1 cellular context compared by ENCODE assay signal in the genomic region with DNA sequence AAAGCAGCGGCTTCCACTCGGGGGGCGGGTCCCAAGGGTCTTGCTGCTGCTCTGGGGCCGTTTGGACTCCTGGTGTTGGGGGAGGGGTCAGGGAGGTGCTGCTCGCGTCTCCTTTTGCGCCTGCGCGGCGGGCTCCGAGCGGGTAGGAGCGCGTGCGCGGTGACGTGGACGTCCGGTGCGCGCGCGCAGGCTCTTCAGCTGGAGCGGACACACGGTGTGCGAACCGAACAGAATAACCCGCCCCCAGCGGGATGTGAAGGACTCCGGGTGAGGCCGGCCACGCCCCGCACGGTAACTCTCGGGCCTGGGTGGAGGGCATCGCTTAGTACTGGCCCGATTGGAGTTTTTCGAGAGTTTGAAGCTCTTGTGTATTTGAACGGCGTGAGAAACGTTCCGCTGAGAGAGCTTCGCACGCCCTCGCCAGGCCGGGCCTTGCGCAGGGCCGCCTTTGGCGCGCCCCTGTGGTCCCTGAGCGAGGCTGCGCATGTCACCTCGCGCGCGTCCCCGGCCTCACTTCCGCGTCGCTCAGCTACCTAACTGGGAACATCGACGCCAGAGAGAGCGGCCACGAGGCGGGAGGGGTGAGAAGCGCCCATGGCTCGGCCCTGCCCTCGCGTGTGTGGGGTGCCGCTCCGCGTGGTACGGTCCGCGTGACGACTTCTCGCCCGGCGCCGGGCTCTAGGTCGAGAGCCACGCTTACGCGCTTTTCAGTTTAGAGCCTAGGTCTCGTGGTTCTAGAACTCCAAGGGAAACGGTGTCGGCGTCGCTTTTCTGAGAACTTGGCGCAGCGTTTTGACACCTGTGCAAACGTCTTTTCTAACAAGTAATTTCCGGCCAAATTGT.
TF ChIP-seq lines count a peak whose summit lies in the region.

MGA (plus strand) TSS at position 171 of the 843 bp plus-strand sequence.

TF ChIP-seq in WTC11, 78 proteins besides CTCF, POLR2A, EP300 and RAD21 (continued from another document and continues in another):
- TF ChIP-seq GTF2I (CRISPR knock-in tag; conservative IDR thresholded peaks at IDR 0.05) (no peak), CREM (CRISPR knock-in tag; IDR thresholded peaks at IDR 0.05) (peak; percentile 84), EMX1 (CRISPR knock-in tag; IDR thresholded peaks at IDR 0.05) (no peak), CDX4 (CRISPR knock-in tag; IDR thresholded peaks at IDR 0.05; ENCODE audit: borderline replicate concordance) (no peak), ZNF396 (CRISPR knock-in tag; IDR thresholded peaks at IDR 0.05; ENCODE audit: borderline replicate concordance) (no peak), ZNF121 (CRISPR knock-in tag; IDR thresholded peaks at IDR 0.05) (peak; percentile 17; the same call in 1 of the 2 replicates), ZMAT4 (CRISPR knock-in tag; IDR thresholded peaks at IDR 0.05) (no peak), TEAD1 (CRISPR knock-in tag; IDR thresholded peaks at IDR 0.05) (peak; percentile 85; the same call in 1 of the 2 replicates), ZNF138 (CRISPR knock-in tag; conservative IDR thresholded peaks at IDR 0.05) (peak; percentile 66; the same call in 1 of the 2 replicates), ZBTB43 (CRISPR knock-in tag; IDR thresholded peaks at IDR 0.05) (peak; percentile 97), IRF1 (CRISPR knock-in tag; IDR thresholded peaks at IDR 0.05) (peak; percentile 98), ZNF416 (CRISPR knock-in tag; IDR thresholded peaks at IDR 0.05) (no peak), E2F4 (CRISPR knock-in tag; IDR thresholded peaks at IDR 0.05; ENCODE audit: borderline replicate concordance, low read depth) (peak; percentile 82), ATF6 (CRISPR knock-in tag; IDR thresholded peaks at IDR 0.05) (no peak; the same call in 1 of the 2 replicates), NFATC4 (CRISPR knock-in tag; IDR thresholded peaks at IDR 0.05) (no peak), ESRRA (CRISPR knock-in tag; IDR thresholded peaks at IDR 0.05; ENCODE audit: borderline replicate concordance) (peak; percentile 76; the same call in 1 of the 2 replicates), HMGXB4 (CRISPR knock-in tag; IDR thresholded peaks at IDR 0.05) (peak; percentile 79), ELF4 (CRISPR knock-in tag; IDR thresholded peaks at IDR 0.05; ENCODE audit: low read depth) (peak; percentile 80; the same call in 1 of the 2 replicates), JAZF1 (CRISPR knock-in tag; IDR thresholded peaks at IDR 0.05) (no peak), NR3C1 (CRISPR knock-in tag; conservative IDR thresholded peaks at IDR 0.05; ENCODE audit: low read depth) (no peak), MLX (CRISPR knock-in tag; IDR thresholded peaks at IDR 0.05) (no peak), E2F1 (CRISPR knock-in tag; IDR thresholded peaks at IDR 0.05) (peak; percentile 94), JUN (CRISPR knock-in tag; IDR thresholded peaks at IDR 0.05) (peak; percentile 89), OVOL2 (CRISPR knock-in tag; IDR thresholded peaks at IDR 0.05; ENCODE audit: borderline replicate concordance) (no peak), SMAD3 (CRISPR knock-in tag; IDR thresholded peaks at IDR 0.05; ENCODE audit: borderline replicate concordance) (peak; percentile 64; the same call in 1 of the 2 replicates), HMGA2 (CRISPR knock-in tag; IDR thresholded peaks at IDR 0.05) (no peak), MYBL2 (CRISPR knock-in tag; IDR thresholded peaks at IDR 0.05) (no peak), MXD4 (CRISPR knock-in tag; IDR thresholded peaks at IDR 0.05; ENCODE audit: borderline replicate concordance) (no peak), TP53 (CRISPR knock-in tag; IDR thresholded peaks at IDR 0.05) (no peak; the same call in 1 of the 2 replicates), ZBTB21 (CRISPR knock-in tag; IDR thresholded peaks at IDR 0.05; ENCODE audit: borderline replicate concordance) (peak; percentile 82; the same call in 1 of the 2 replicates), FOXK1 (CRISPR knock-in tag; IDR thresholded peaks at IDR 0.05) (peak; percentile 92), SP1 (CRISPR knock-in tag; conservative IDR thresholded peaks at IDR 0.05) (peak; percentile 69; the same call in 1 of the 2 replicates), GRHL2 (CRISPR knock-in tag; IDR thresholded peaks at IDR 0.05; ENCODE audit: insufficient replicate concordance, severe bottlenecking) (no peak)
- TF ChIP-seq, protein P1, sequence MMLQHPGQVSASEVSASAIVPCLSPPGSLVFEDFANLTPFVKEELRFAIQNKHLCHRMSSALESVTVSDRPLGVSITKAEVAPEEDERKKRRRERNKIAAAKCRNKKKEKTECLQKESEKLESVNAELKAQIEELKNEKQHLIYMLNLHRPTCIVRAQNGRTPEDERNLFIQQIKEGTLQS (CRISPR knock-in tag; conservative IDR thresholded peaks at IDR 0.05): peak; percentile 74
- TF ChIP-seq, protein P2, sequence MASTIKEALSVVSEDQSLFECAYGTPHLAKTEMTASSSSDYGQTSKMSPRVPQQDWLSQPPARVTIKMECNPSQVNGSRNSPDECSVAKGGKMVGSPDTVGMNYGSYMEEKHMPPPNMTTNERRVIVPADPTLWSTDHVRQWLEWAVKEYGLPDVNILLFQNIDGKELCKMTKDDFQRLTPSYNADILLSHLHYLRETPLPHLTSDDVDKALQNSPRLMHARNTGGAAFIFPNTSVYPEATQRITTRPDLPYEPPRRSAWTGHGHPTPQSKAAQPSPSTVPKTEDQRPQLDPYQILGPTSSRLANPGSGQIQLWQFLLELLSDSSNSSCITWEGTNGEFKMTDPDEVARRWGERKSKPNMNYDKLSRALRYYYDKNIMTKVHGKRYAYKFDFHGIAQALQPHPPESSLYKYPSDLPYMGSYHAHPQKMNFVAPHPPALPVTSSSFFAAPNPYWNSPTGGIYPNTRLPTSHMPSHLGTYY (CRISPR knock-in tag; IDR thresholded peaks at IDR 0.05): no peak
- TF ChIP-seq, protein P3, sequence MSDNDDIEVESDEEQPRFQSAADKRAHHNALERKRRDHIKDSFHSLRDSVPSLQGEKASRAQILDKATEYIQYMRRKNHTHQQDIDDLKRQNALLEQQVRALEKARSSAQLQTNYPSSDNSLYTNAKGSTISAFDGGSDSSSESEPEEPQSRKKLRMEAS (CRISPR knock-in tag; IDR thresholded peaks at IDR 0.05): peak; percentile 97
- TF ChIP-seq, protein P4, sequence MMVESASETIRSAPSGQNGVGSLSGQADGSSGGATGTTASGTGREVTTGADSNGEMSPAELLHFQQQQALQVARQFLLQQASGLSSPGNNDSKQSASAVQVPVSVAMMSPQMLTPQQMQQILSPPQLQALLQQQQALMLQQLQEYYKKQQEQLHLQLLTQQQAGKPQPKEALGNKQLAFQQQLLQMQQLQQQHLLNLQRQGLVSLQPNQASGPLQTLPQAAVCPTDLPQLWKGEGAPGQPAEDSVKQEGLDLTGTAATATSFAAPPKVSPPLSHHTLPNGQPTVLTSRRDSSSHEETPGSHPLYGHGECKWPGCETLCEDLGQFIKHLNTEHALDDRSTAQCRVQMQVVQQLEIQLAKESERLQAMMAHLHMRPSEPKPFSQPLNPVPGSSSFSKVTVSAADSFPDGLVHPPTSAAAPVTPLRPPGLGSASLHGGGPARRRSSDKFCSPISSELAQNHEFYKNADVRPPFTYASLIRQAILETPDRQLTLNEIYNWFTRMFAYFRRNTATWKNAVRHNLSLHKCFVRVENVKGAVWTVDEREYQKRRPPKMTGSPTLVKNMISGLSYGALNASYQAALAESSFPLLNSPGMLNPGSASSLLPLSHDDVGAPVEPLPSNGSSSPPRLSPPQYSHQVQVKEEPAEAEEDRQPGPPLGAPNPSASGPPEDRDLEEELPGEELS (CRISPR knock-in tag; IDR thresholded peaks at IDR 0.05): peak; percentile 99
- TF ChIP-seq, protein P5, sequence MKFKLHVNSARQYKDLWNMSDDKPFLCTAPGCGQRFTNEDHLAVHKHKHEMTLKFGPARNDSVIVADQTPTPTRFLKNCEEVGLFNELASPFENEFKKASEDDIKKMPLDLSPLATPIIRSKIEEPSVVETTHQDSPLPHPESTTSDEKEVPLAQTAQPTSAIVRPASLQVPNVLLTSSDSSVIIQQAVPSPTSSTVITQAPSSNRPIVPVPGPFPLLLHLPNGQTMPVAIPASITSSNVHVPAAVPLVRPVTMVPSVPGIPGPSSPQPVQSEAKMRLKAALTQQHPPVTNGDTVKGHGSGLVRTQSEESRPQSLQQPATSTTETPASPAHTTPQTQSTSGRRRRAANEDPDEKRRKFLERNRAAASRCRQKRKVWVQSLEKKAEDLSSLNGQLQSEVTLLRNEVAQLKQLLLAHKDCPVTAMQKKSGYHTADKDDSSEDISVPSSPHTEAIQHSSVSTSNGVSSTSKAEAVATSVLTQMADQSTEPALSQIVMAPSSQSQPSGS (CRISPR knock-in tag; IDR thresholded peaks at IDR 0.05; ENCODE audit: borderline replicate concordance, low read depth): peak; percentile 81
